Comparison of ENCODE assay signal across 1 cellular context in the genomic region with DNA sequence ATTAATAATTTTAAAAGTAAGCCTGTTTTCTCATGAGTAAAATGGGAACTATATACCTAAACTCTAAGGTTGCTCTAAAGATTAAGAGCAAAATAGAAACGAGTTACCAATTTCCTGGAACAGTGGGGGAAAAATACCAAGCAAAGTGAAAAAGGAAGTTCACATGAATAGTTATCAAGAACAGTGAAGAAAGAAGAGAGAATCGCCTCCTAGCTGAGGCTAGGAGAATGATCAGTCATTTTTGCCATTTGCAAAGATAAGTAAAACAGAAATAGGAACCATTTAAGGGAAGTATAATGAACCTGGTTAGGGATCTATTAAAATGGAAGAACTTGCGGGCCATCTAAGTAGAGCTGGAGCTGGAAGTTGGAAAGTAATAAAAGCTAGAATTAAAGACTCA.
TF ChIP-seq lines count a peak whose summit lies in the region.

No MANE protein-coding gene starts in this region.

TF ChIP-seq in K562, 482 proteins besides CTCF, POLR2A, EP300 and RAD21 (continued from another document and continues in another):
- TF ChIP-seq, protein P1, sequence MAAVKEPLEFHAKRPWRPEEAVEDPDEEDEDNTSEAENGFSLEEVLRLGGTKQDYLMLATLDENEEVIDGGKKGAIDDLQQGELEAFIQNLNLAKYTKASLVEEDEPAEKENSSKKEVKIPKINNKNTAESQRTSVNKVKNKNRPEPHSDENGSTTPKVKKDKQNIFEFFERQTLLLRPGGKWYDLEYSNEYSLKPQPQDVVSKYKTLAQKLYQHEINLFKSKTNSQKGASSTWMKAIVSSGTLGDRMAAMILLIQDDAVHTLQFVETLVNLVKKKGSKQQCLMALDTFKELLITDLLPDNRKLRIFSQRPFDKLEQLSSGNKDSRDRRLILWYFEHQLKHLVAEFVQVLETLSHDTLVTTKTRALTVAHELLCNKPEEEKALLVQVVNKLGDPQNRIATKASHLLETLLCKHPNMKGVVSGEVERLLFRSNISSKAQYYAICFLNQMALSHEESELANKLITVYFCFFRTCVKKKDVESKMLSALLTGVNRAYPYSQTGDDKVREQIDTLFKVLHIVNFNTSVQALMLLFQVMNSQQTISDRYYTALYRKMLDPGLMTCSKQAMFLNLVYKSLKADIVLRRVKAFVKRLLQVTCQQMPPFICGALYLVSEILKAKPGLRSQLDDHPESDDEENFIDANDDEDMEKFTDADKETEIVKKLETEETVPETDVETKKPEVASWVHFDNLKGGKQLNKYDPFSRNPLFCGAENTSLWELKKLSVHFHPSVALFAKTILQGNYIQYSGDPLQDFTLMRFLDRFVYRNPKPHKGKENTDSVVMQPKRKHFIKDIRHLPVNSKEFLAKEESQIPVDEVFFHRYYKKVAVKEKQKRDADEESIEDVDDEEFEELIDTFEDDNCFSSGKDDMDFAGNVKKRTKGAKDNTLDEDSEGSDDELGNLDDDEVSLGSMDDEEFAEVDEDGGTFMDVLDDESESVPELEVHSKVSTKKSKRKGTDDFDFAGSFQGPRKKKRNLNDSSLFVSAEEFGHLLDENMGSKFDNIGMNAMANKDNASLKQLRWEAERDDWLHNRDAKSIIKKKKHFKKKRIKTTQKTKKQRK (IDR thresholded peaks at IDR 0.05; ENCODE audit: borderline replicate concordance, low read depth, low read length), result no peak
- TF ChIP-seq ZNF609 (CRISPR knock-in tag; IDR thresholded peaks at IDR 0.05; ENCODE audit: borderline replicate concordance) (no peak), HLTF (IDR thresholded peaks at IDR 0.05) (no peak), RAD51 (IDR thresholded peaks at IDR 0.05; ENCODE audit: borderline replicate concordance, low read depth) (no peak), HNRNPUL1 (IDR thresholded peaks at IDR 0.05; ENCODE audit: low read length) (no peak), USF1 (CRISPR knock-in tag; IDR thresholded peaks at IDR 0.05) (no peak), EZH2 (IDR thresholded peaks at IDR 0.05; ENCODE audit: borderline replicate concordance, low read depth, low read length) (no peak), GATAD2B (IDR thresholded peaks at IDR 0.05; ENCODE audit: borderline replicate concordance) (peak; percentile 57; the same call in 1 of the 2 replicates), GABPB1 (CRISPR knock-in tag; IDR thresholded peaks at IDR 0.05) (no peak), FOS (IDR thresholded peaks at IDR 0.05; ENCODE audit: extremely low read depth, insufficient read length) (no peak), U2AF1 (optimal IDR thresholded peaks at IDR 0.05; ENCODE audit: low read depth, low read length) (no peak), RFX1 (IDR thresholded peaks at IDR 0.05) (no peak), GABPA (tag; conservative IDR thresholded peaks at IDR 0.05; ENCODE audit: low read depth) (peak; percentile 57; the same call in 1 of the 2 replicates), WHSC1 (IDR thresholded peaks at IDR 0.05; ENCODE audit: low read length) (no peak), ELF1 (tag; IDR thresholded peaks at IDR 0.05) (no peak; the same call in 1 of the 2 replicates), NFATC3 (IDR thresholded peaks at IDR 0.05) (0 out of 2 replicates have a peak, but pooled peaks have one; percentile 9), ARNT (IDR thresholded peaks at IDR 0.05) (peak in 1 of 2 experiments; percentile 16; a peak in 1 of 4 replicates), ZC3H8 (IDR thresholded peaks at IDR 0.05) (no peak), ZNF785 (CRISPR knock-in tag; IDR thresholded peaks at IDR 0.05) (no peak), RFX5 (IDR thresholded peaks at IDR 0.05; ENCODE audit: low read depth, low read length) (no peak), MXI1 (IDR thresholded peaks at IDR 0.05; ENCODE audit: low read depth, low read length) (no peak), MAFG (tag; conservative IDR thresholded peaks at IDR 0.05) (0 out of 2 replicates have a peak, but pooled peaks have one; percentile 36), CBFA2T3 (IDR thresholded peaks at IDR 0.05) (peak; percentile 11; the same call in 1 of the 2 replicates), SMARCE1 (IDR thresholded peaks at IDR 0.05) (0 out of 2 replicates have a peak, but pooled peaks have one; percentile 31), ZNF76 (CRISPR knock-in tag; IDR thresholded peaks at IDR 0.05; ENCODE audit: borderline replicate concordance) (no peak), EHMT2 (IDR thresholded peaks at IDR 0.05) (0 out of 2 replicates have a peak, but pooled peaks have one; percentile 45), PKNOX1 (IDR thresholded peaks at IDR 0.05) (peak; percentile 15; the same call in 1 of the 2 replicates), STAG1 (CRISPR knock-in tag; IDR thresholded peaks at IDR 0.05; ENCODE audit: borderline replicate concordance) (no peak), POLR3A (IDR thresholded peaks at IDR 0.05; ENCODE audit: borderline replicate concordance, extremely low read depth, insufficient read depth, insufficient read length) (no peak), ZNF143 (CRISPR knock-in tag; IDR thresholded peaks at IDR 0.05) (no peak), ZNF589 (CRISPR knock-in tag; IDR thresholded peaks at IDR 0.05; ENCODE audit: low read depth) (0 out of 2 replicates have a peak, but pooled peaks have one; percentile 7), LARP7 (IDR thresholded peaks at IDR 0.05) (no peak), PTTG1 (tag; IDR thresholded peaks at IDR 0.05; ENCODE audit: low read depth) (no peak), JUND (IDR thresholded peaks at IDR 0.05; ENCODE audit: borderline replicate concordance, low read depth, low read length) (peak; percentile 27; the same call in 1 of the 2 replicates), JUND (tag; IDR thresholded peaks at IDR 0.05; ENCODE audit: borderline replicate concordance, low read depth, low read length) (no peak; the same call in 2 of the 3 replicates), MIER1 (IDR thresholded peaks at IDR 0.05; ENCODE audit: low read depth) (no peak), ELF2 (CRISPR knock-in tag; IDR thresholded peaks at IDR 0.05) (no peak; the same call in 1 of the 2 replicates), PHB2 (IDR thresholded peaks at IDR 0.05; ENCODE audit: low read depth) (no peak), FOXA3 (CRISPR knock-in tag; conservative IDR thresholded peaks at IDR 0.05 in 1 of 2, IDR thresholded peaks at IDR 0.05 in 1 of 2) (no peak), ZBTB17 (CRISPR knock-in tag; IDR thresholded peaks at IDR 0.05) (no peak)
- TF ChIP-seq, protein P2, sequence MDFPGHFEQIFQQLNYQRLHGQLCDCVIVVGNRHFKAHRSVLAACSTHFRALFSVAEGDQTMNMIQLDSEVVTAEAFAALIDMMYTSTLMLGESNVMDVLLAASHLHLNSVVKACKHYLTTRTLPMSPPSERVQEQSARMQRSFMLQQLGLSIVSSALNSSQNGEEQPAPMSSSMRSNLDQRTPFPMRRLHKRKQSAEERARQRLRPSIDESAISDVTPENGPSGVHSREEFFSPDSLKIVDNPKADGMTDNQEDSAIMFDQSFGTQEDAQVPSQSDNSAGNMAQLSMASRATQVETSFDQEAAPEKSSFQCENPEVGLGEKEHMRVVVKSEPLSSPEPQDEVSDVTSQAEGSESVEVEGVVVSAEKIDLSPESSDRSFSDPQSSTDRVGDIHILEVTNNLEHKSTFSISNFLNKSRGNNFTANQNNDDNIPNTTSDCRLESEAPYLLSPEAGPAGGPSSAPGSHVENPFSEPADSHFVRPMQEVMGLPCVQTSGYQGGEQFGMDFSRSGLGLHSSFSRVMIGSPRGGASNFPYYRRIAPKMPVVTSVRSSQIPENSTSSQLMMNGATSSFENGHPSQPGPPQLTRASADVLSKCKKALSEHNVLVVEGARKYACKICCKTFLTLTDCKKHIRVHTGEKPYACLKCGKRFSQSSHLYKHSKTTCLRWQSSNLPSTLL (IDR thresholded peaks at IDR 0.05), result no peak
- TF ChIP-seq, protein P3, sequence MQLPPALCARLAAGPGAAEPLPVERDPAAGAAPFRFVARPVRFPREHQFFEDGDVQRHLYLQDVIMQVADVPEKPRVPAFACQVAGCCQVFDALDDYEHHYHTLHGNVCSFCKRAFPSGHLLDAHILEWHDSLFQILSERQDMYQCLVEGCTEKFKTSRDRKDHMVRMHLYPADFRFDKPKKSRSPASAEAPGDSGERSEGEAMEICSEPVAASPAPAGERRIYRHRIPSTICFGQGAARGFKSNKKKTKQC (CRISPR knock-in tag; IDR thresholded peaks at IDR 0.05), result no peak
- TF ChIP-seq, protein P4, sequence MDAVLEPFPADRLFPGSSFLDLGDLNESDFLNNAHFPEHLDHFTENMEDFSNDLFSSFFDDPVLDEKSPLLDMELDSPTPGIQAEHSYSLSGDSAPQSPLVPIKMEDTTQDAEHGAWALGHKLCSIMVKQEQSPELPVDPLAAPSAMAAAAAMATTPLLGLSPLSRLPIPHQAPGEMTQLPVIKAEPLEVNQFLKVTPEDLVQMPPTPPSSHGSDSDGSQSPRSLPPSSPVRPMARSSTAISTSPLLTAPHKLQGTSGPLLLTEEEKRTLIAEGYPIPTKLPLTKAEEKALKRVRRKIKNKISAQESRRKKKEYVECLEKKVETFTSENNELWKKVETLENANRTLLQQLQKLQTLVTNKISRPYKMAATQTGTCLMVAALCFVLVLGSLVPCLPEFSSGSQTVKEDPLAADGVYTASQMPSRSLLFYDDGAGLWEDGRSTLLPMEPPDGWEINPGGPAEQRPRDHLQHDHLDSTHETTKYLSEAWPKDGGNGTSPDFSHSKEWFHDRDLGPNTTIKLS (IDR thresholded peaks at IDR 0.05; ENCODE audit: borderline replicate concordance, low read depth), result no peak
- TF ChIP-seq, protein P5, sequence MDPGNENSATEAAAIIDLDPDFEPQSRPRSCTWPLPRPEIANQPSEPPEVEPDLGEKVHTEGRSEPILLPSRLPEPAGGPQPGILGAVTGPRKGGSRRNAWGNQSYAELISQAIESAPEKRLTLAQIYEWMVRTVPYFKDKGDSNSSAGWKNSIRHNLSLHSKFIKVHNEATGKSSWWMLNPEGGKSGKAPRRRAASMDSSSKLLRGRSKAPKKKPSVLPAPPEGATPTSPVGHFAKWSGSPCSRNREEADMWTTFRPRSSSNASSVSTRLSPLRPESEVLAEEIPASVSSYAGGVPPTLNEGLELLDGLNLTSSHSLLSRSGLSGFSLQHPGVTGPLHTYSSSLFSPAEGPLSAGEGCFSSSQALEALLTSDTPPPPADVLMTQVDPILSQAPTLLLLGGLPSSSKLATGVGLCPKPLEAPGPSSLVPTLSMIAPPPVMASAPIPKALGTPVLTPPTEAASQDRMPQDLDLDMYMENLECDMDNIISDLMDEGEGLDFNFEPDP (CRISPR knock-in tag; IDR thresholded peaks at IDR 0.05), result no peak
